ENCODE assay signal across 4 cellular contexts in the genomic region with DNA sequence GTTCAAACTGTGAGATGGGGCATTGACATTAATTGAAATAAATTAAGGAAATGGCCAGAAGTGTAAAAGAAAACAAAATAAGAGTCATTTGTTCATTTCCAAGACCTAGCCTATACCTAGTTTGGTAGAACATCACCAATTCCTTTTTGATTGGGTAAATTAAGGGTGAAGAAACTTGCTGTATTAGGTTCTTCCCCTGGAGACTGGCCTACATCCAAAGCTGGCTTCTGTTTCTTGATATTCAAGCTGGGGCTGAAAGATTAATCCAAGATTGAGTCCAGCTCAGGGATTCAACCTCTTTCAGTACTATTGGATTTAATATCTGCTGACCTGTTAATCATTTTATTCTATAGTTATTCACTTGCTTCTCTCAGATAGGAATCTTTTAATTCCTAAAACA.
"Had no signal": no experiment of that assay in that cellular context is flagged by ENCODE, and none has a peak within 500 bp of the region (broad histone marks: within the 10 kb centered on the region; RNA-seq: fewer than 3 reads in every experiment).

No MANE protein-coding gene starts in this region.

- DNase-seq: H9, HCEC 1CT, IMR-90 had no signal

- H3K4me3 Mint-ChIP-seq: GM23338, H9 had no signal

- H3K9me3 Mint-ChIP-seq: GM23338, H9 had no signal

- H3K4me3 ChIP-seq: GM23338 had no signal

- H3K27ac Mint-ChIP-seq: GM23338, H9 had no signal

- H3K4me2 ChIP-seq: GM23338 had no signal

- H2AFZ ChIP-seq: GM23338 had no signal
